12 cellular contexts compared by ENCODE assay signal in genomic region chr1:1894354-1895049, GRCh38. TPM values are rescaled to one million over a fixed set of nuclear protein-coding genes. Genes with fewer than 3 reads are reported as not detected.
DNase-seq lines count a peak whose midpoint lies in the region; TF ChIP-seq lines count a peak whose summit lies in the region.
"Had no signal": no experiment of that assay in that cellular context is flagged by ENCODE, and none has a peak within 500 bp of the region (broad histone marks: within the 10 kb centered on the region; RNA-seq: fewer than 3 reads in every experiment).

No MANE protein-coding gene starts in this region.

- H3K27me3 ChIP-seq in Caco-2 (replicated peaks; ENCODE audit: control insufficient read depth, insufficient read depth, low read length), result no peaks in the 10 kb centered on the region
- no peaks in the 10 kb centered on the region for H3K27me3 ChIP-seq in endodermal cell (ENCODE audit: control insufficient read depth, insufficient read depth, low read length, poor library complexity, severe bottlenecking)
- peaks cover 2% of the 10 kb centered on the region for H3K27me3 ChIP-seq in rectal smooth muscle tissue (ENCODE audit: control insufficient read depth, insufficient read depth, low read length)
- no peaks in the 10 kb centered on the region for H3K27me3 ChIP-seq in MG63

- 50 to 56% methylated on average over 5 to 14 of the region's 14 CpGs for WGBS in endodermal cell (ENCODE audit: insufficient coverage in 1 of 2, insufficient read length in 1 of 2), 2 experiments

- H3K4me1 Mint-ChIP-seq in Caco-2 (ENCODE audit: low read depth, unreplicated experiment) (no peaks in the 10 kb centered on the region), endodermal cell (peaks cover 28% of the 10 kb centered on the region)

- POLR2A ChIA-PET in Caco-2 (lab: Charles Lee), result interaction anchor here (0.5 kb wide), 1 partner anchor 146 kb away, joined by 3 read pairs; no protein-coding TSS in a partner anchor

- H3K27ac Mint-ChIP-seq in Caco-2 (ENCODE audit: unreplicated experiment), result peak overlapping the region; percentile 45
- H3K27ac Mint-ChIP-seq in endodermal cell, result peak overlapping the region; percentile 40

- H3K27me3 Mint-ChIP-seq in Caco-2 (ENCODE audit: insufficient read depth, unreplicated experiment) (no peaks in the 10 kb centered on the region), endodermal cell (ENCODE audit: insufficient read depth) (peaks cover 2% of the 10 kb centered on the region)

- intact Hi-C loops in Caco-2 (cut with micrococcal nuclease; ENCODE audit: unreplicated experiment), result loop anchor here (1.0 kb wide), 1 partner anchor 12 kb away; no protein-coding TSS in a partner anchor

- no peak overlapping the region for H3K27ac ChIP-seq in endodermal cell (ENCODE audit: low read depth, low read length)
- no peak overlapping the region for H3K27ac ChIP-seq in rectal smooth muscle tissue (ENCODE audit: low read depth, low read length)
- H3K27ac ChIP-seq: esophagus muscularis mucosa had no signal

- H3K36me3 Mint-ChIP-seq in Caco-2 (ENCODE audit: insufficient read depth, unreplicated experiment), result peaks cover 18% of the 10 kb centered on the region
- no peaks in the 10 kb centered on the region for H3K36me3 Mint-ChIP-seq in endodermal cell (ENCODE audit: low read depth)

- no peaks in the 10 kb centered on the region for H3K9me3 ChIP-seq in Caco-2
- H3K9me3 ChIP-seq in endodermal cell (ENCODE audit: control insufficient read depth, low read length), result no peaks in the 10 kb centered on the region
- no peaks in the 10 kb centered on the region for H3K9me3 ChIP-seq in MG63
- H3K9me3 ChIP-seq: esophagus muscularis mucosa had no signal

- peaks cover 48% of the 10 kb centered on the region for H3K4me1 ChIP-seq in Caco-2
- H3K4me1 ChIP-seq in endodermal cell (ENCODE audit: control insufficient read depth, insufficient read depth, low read length), result peaks cover 9% of the 10 kb centered on the region
- peaks cover 11% of the 10 kb centered on the region for H3K4me1 ChIP-seq in rectal smooth muscle tissue (ENCODE audit: control insufficient read depth, insufficient read depth, low read length)

- DNase-seq in Caco-2 (peak; percentile 52 to 85), NCI-H345 (lab: John Stamatoyannopoulos, UW) (peak; percentile 41), endodermal cell (peak; percentile 72), RKO (ENCODE audit: low spot score) (no peak), MG63 (no peak), mesenteric fat pad (ENCODE audit: low spot score) (no peak)
- DNase-seq in activated CD8-positive, alpha-beta memory T cell treated with anti-CD3 and anti-CD28 coated beads for 24 hours, result no peak
- DNase-seq: NCI-H146; stimulated activated CD4-positive, alpha-beta T cell treated with anti-CD3 and anti-CD28 coated beads, Interleukin-4, amount 100 ng/mL, for 4 hours had no signal

- H3K9me3 Mint-ChIP-seq in Caco-2 (ENCODE audit: unreplicated experiment) (no peaks in the 10 kb centered on the region), endodermal cell (no peaks in the 10 kb centered on the region)

- no TSS peak for BruUV-seq in Caco-2 (replicated peaks; lab: Mats Ljungman, UMichigan)

- H3K4me3 Mint-ChIP-seq in Caco-2 (ENCODE audit: unreplicated experiment) (peak overlapping the region; percentile 40), endodermal cell (peak overlapping the region; percentile 34)

- no peak overlapping the region for H3K9ac ChIP-seq in endodermal cell (ENCODE audit: extremely low read depth, low read length, poor library complexity, severe bottlenecking)
- H3K9ac ChIP-seq in rectal smooth muscle tissue (ENCODE audit: low read length), result no peak overlapping the region

- H3K36me3 ChIP-seq in Caco-2 (ENCODE audit: control insufficient read depth, insufficient read depth, low read length) (no peaks in the 10 kb centered on the region), endodermal cell (ENCODE audit: control insufficient read depth, insufficient read depth, low read length) (peaks cover under 1% of the 10 kb centered on the region), rectal smooth muscle tissue (ENCODE audit: control insufficient read depth, insufficient read depth, low read length) (no peaks in the 10 kb centered on the region), MG63 (no peaks in the 10 kb centered on the region)
- H3K36me3 ChIP-seq: esophagus muscularis mucosa had no signal

- CTCF ChIA-PET in Caco-2 (lab: Charles Lee), result interaction anchor here (0.6 to 1.4 kb wide), 3 partner anchors 11 to 36 kb away, joined by 3 to 5 read pairs (median 4); no protein-coding TSS in a partner anchor

- no peak for TF ChIP-seq CTCF in Caco-2 (IDR thresholded peaks at IDR 0.05; ENCODE audit: insufficient read depth in 1 of 2, low read depth in 1 of 2, low read length in 1 of 2, severe bottlenecking in 1 of 2, unreplicated experiment in 1 of 2)
- TF ChIP-seq CTCF in endodermal cell (conservative IDR thresholded peaks at IDR 0.05), result no peak

- H3K4me3 ChIP-seq in Caco-2 (ENCODE audit: low read depth, low read length) (no peak overlapping the region), endodermal cell (ENCODE audit: low read length) (no peak overlapping the region), rectal smooth muscle tissue (ENCODE audit: low read length) (peak overlapping the region; percentile 40), MG63 (no peak overlapping the region)
- H3K4me3 ChIP-seq: esophagus muscularis mucosa, lung had no signal

RNA-seq across cellular contexts. Expression of gene GNB1, which starts 3.6 kb away (rescaled TPM):
- total RNA-seq in Caco-2 (2022) (268 and 301 TPM in 2 replicates), endodermal cell (100 to 1,000 TPM; 369 to 371 TPM), mesenteric fat pad (318 TPM)
- 346 TPM for polyA plus RNA-seq in endodermal cell (2013, experiment 1 of 2)
- polyA plus RNA-seq in endodermal cell (2013, experiment 2 of 2), result 334 TPM
- 327 and 329 TPM in 2 replicates for total RNA-seq in MG63 (2014; rRNA removed; shearing (Covaris generic); ENCODE audit: low replicate concordance)

RNA-seq across cellular contexts. Expression of gene CALML6, which starts 20.6 kb away (rescaled TPM):
- total RNA-seq in Caco-2 (2022) (1.2 and 1.4 TPM in 2 replicates), endodermal cell (1 to 10 TPM in 1 of 2 donors, under 1 TPM in 1; 0.89 to 1.4 TPM), mesenteric fat pad (0.26 TPM)
- polyA plus RNA-seq in endodermal cell (2013, experiment 1 of 2), result 0.32 TPM
- not detected for polyA plus RNA-seq in endodermal cell (2013, experiment 2 of 2)
- 0.20 TPM in 1 of 2 replicates, not detected in the other for total RNA-seq in MG63 (2014; rRNA removed; shearing (Covaris generic); ENCODE audit: low replicate concordance)
- total RNA-seq: esophagus muscularis mucosa had no signal

RNA-seq across cellular contexts. Expression of gene TMEM52, which starts 24.6 kb away (rescaled TPM):
- total RNA-seq in Caco-2 (2022) (5.8 and 6.4 TPM in 2 replicates), endodermal cell (1 to 10 TPM; 6.0 to 6.3 TPM), mesenteric fat pad (1.5 TPM)
- 5.5 TPM for polyA plus RNA-seq in endodermal cell (2013, experiment 1 of 2)
- polyA plus RNA-seq in endodermal cell (2013, experiment 2 of 2), result 6.3 TPM
- not detected in 2 replicates for total RNA-seq in MG63 (2014; rRNA removed; shearing (Covaris generic); ENCODE audit: low replicate concordance)

Comparison
In these comparisons a context has a peak if more than half of its experiments do, and no peak if none do; other contexts are left out.
1. DNase-seq: peak in Caco-2 (2 of 2), NCI-H345 (single experiment) and endodermal cell (single experiment); none in RKO (single experiment), MG63 (single experiment), activated CD8-positive, alpha-beta memory T cell treated with anti-CD3 and anti-CD28 coated beads for 24 hours (single experiment) and mesenteric fat pad (single experiment).